9 cellular contexts compared by ENCODE assay signal in the genomic region with DNA sequence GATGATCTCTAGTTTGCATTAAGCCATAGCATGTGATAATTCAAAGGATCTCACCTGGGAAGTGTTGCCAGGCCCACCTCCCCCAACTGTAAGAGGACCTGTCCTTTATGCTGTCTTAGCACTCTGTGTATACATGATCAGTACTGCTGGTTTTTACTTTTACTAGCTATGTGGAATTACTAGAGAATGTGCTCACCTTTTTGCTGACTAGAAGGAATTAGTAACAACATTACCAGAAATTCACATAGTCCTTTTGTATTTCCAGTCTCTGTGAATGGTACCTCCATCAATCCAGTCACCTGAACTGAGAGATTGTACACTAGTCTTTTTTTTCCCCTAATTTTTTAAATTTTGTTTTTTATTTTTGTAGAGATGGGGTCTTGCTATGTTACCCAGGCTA. TPM values are rescaled to one million over a fixed set of nuclear protein-coding genes. Genes with fewer than 3 reads are reported as not detected.
"Had no signal": no experiment of that assay in that cellular context is flagged by ENCODE, and none has a peak within 500 bp of the region (broad histone marks: within the 10 kb centered on the region; RNA-seq: fewer than 3 reads in every experiment).

No MANE protein-coding gene starts in this region.

- H3K4me2 ChIP-seq: GM23338 had no signal

- DNase-seq: H9, HCEC 1CT, HFFc6, KG1 had no signal

- FAIRE-seq: H1, H54 had no signal

- ATAC-seq: GM23338 had no signal

- H3K4me3 ChIP-seq: GM23338 had no signal

- H3K27ac ChIP-seq: HL-60 had no signal

- H2AFZ ChIP-seq: GM23338 had no signal

RNA-seq across cellular contexts. Expression of a gene that starts 54.4 kb away (rescaled TPM):
- total RNA-seq: HT1080 had no signal
